In genomic region chr5:170100051-170100943, GRCh38 we compare ENCODE assay signal across 8 cellular contexts. TPM values are rescaled to one million over a fixed set of nuclear protein-coding genes. Genes with fewer than 3 reads are reported as not detected.
DNase-seq lines count a peak whose midpoint lies in the region; ATAC-seq, FAIRE-seq and TF ChIP-seq lines count a peak whose summit lies in the region.

No MANE protein-coding gene starts in this region.

- TF ChIP-seq CTCF in endothelial cell of umbilical vein (IDR thresholded peaks at IDR 0.05; ENCODE audit: extremely low read depth in 1 of 2, insufficient read depth in 1 of 2, low read depth in 1 of 2, low read length in 2 of 2) (peak; percentile 63 to 71), mucosa of descending colon (IDR thresholded peaks at IDR 0.05) (no peak)

- POLR2A ChIA-PET in endothelial cell of umbilical vein (lab: Charles Lee): no interaction called here

- no peak overlapping the region for H3K4me2 ChIP-seq in endothelial cell of umbilical vein (ENCODE audit: insufficient read depth, low read length)

- dilution Hi-C loops in endothelial cell of umbilical vein (cut with MboI; ENCODE audit: extremely low pct_ligation_motif_present, low sequenced_read_pairs): no loop called here

- no peaks in the 10 kb centered on the region for H3K9me3 Mint-ChIP-seq in stimulated activated memory B cell treated with anti-CD40 and anti-IgM and Interleukin-4, amounts not matched to agents 10 μg/mL and 1 μg/mL and 100 μg/mL, for 72 hours

- H3K27me3 ChIP-seq in endothelial cell of umbilical vein (ENCODE audit: control insufficient read depth in 2 of 2, insufficient read depth in 2 of 2, low read length in 2 of 2): no peaks in the 10 kb centered on the region

- CTCF ChIA-PET in endothelial cell of umbilical vein (lab: Charles Lee): interaction anchor here (0.7 to 7.4 kb wide), 19 partner anchors 11 to 399 kb away, joined by 3 to 252 read pairs (median 4); partner anchors contain the start of gene INSYN2B

- H3K4me1 ChIP-seq in endothelial cell of umbilical vein (ENCODE audit: control insufficient read depth, extremely low read depth, insufficient read depth, low read length) (peaks cover 20% of the 10 kb centered on the region), mucosa of descending colon (ENCODE audit: low read depth) (no peaks in the 10 kb centered on the region)

- no peaks in the 10 kb centered on the region for H4K20me1 ChIP-seq in endothelial cell of umbilical vein (replicated peaks; ENCODE audit: control insufficient read depth, extremely low read depth, insufficient read depth, low read length)

- H2AFZ ChIP-seq in endothelial cell of umbilical vein (ENCODE audit: low read depth, low read length): peak overlapping the region; percentile 8

- FAIRE-seq in endothelial cell of umbilical vein (lab: Jason Lieb, UNC): peak; percentile 91

- H3K27ac ChIP-seq in endothelial cell of umbilical vein (ENCODE audit: insufficient read depth, low read depth, low read length): no peak overlapping the region

- no peak overlapping the region for H3K27ac Mint-ChIP-seq in stimulated activated memory B cell treated with anti-CD40 and anti-IgM and Interleukin-4, amounts not matched to agents 10 μg/mL and 1 μg/mL and 100 μg/mL, for 72 hours

- H3K36me3 Mint-ChIP-seq in stimulated activated memory B cell treated with anti-CD40 and anti-IgM and Interleukin-4, amounts not matched to agents 10 μg/mL and 1 μg/mL and 100 μg/mL, for 72 hours: no peaks in the 10 kb centered on the region

- ATAC-seq in HG03175 (IDR thresholded peaks at IDR 0.05; ENCODE audit: unreplicated experiment): peak; percentile 54
- peak; percentile 48 for ATAC-seq in mucosa of descending colon
- no peak for ATAC-seq in stimulated activated memory B cell treated with anti-CD40 and anti-IgM and Interleukin-4, amounts not matched to agents 10 μg/mL and 1 μg/mL and 100 μg/mL, for 72 hours

- peaks cover 17% of the 10 kb centered on the region for H3K27me3 Mint-ChIP-seq in stimulated activated memory B cell treated with anti-CD40 and anti-IgM and Interleukin-4, amounts not matched to agents 10 μg/mL and 1 μg/mL and 100 μg/mL, for 72 hours

- no peaks in the 10 kb centered on the region for H3K9me1 ChIP-seq in endothelial cell of umbilical vein (replicated peaks; ENCODE audit: control insufficient read depth, extremely low read depth, insufficient read depth, low read length)

- no peak overlapping the region for H3K4me3 Mint-ChIP-seq in stimulated activated memory B cell treated with anti-CD40 and anti-IgM and Interleukin-4, amounts not matched to agents 10 μg/mL and 1 μg/mL and 100 μg/mL, for 72 hours

- DNase-seq in ELR (ENCODE audit: low read depth) (peak; percentile 77), NOMO-1 treated with dmso at 0.1 percent for 144 hours (lab: John Stamatoyannopoulos, UW; ENCODE audit: unreplicated experiment) (peak; percentile 58), endothelial cell of umbilical vein (ENCODE audit: low read depth, low spot score) (peak; percentile 80), mucosa of descending colon (peak in 2 of 3 donors; percentile 42 to 83)
- DNase-seq in activated CD8-positive, alpha-beta memory T cell treated with anti-CD3 and anti-CD28 coated beads for 48 hours (ENCODE audit: low read depth in 2 of 3, low spot score in 2 of 3): peak; percentile 29 to 55 (median 34)
- DNase-seq in stimulated activated CD8-positive, alpha-beta memory T cell treated with anti-CD3 and anti-CD28 coated beads, Interleukin-4, amount 100 ng/mL, for 24 hours (ENCODE audit: low read depth): peak; percentile 52

- H3K36me3 ChIP-seq in endothelial cell of umbilical vein (ENCODE audit: control insufficient read depth in 2 of 2, extremely low read depth in 1 of 2, insufficient read depth in 2 of 2, low read length in 2 of 2) (no peaks in the 10 kb centered on the region), mucosa of descending colon (ENCODE audit: low read depth) (no peaks in the 10 kb centered on the region)

- no peak for TF ChIP-seq POLR2A in endothelial cell of umbilical vein (IDR thresholded peaks at IDR 0.05; ENCODE audit: low read depth, low read length)

- H3K4me1 Mint-ChIP-seq in stimulated activated memory B cell treated with anti-CD40 and anti-IgM and Interleukin-4, amounts not matched to agents 10 μg/mL and 1 μg/mL and 100 μg/mL, for 72 hours: peaks cover 7% of the 10 kb centered on the region

- H3K4me3 ChIP-seq in endothelial cell of umbilical vein (replicated peaks in 1 of 3; ENCODE audit: insufficient read depth in 1 of 3, low read depth in 1 of 3, low read length in 3 of 3) (no peak overlapping the region), mucosa of descending colon (no peak overlapping the region)

- H3K9ac ChIP-seq in endothelial cell of umbilical vein (replicated peaks; ENCODE audit: extremely low read depth, insufficient read depth, low read length): no peak overlapping the region

- H3K79me2 ChIP-seq in endothelial cell of umbilical vein (ENCODE audit: control insufficient read depth, insufficient read depth, low read length): no peaks in the 10 kb centered on the region

- intact Hi-C loops in endothelial cell of umbilical vein (cut with micrococcal nuclease) (loop anchor here (1.0 to 5.0 kb wide), 7 partner anchors 36 to 398 kb away; no protein-coding TSS in a partner anchor), mucosa of descending colon (cut with DNase I, micrococcal nuclease) (no loop called here)

- BruUV-seq in endothelial cell of umbilical vein (replicated peaks; lab: Mats Ljungman, UMichigan): no TSS peak

- H3K9me3 ChIP-seq in endothelial cell of umbilical vein (replicated peaks; ENCODE audit: control insufficient read depth, insufficient read depth, low read length): no peaks in the 10 kb centered on the region
- no peaks in the 10 kb centered on the region for H3K9me3 ChIP-seq in mucosa of descending colon

TF ChIP-seq in endothelial cell of umbilical vein, 7 proteins besides CTCF, POLR2A, EP300 and RAD21:
- no peak for TF ChIP-seq EZH2 (IDR thresholded peaks at IDR 0.05; ENCODE audit: borderline replicate concordance, low read depth, low read length, severe bottlenecking)
- TF ChIP-seq GATA2 (IDR thresholded peaks at IDR 0.05; ENCODE audit: insufficient read depth, insufficient read length, low read depth, low read length): no peak

RNA-seq across cellular contexts. Expression of gene FOXI1, which starts 5.4 kb away (rescaled TPM):
- total RNA-seq in endothelial cell of umbilical vein (not detected in 2 replicates), mucosa of descending colon (under 1 TPM in 1 of 3 donors, not detected in 2; 0.80 TPM)
- polyA plus RNA-seq in endothelial cell of umbilical vein: not detected in 2 replicates
- not detected in 2 replicates for polyA plus RNA-seq in endothelial cell of umbilical vein (2011; cell fraction: cytosol; rRNA removed)
- polyA plus RNA-seq in endothelial cell of umbilical vein (2011; cell fraction: nucleus; rRNA removed): not detected in 2 replicates
- polyA plus RNA-seq in endothelial cell of umbilical vein (2012): not detected in 2 replicates
- polyA minus RNA-seq in endothelial cell of umbilical vein: not detected in 2 replicates
- polyA minus RNA-seq in endothelial cell of umbilical vein (2011; cell fraction: cytosol; rRNA and poly(A)+ RNA removed): not detected
- not detected in 2 replicates for polyA minus RNA-seq in endothelial cell of umbilical vein (2011; cell fraction: nucleus; rRNA and poly(A)+ RNA removed)
